ENCODE assay signal across 19 cellular contexts in genomic region chr6:160445130-160445529, GRCh38.
"Had no signal": no experiment of that assay in that cellular context is flagged by ENCODE, and none has a peak within 500 bp of the region (broad histone marks: within the 10 kb centered on the region; RNA-seq: fewer than 3 reads in every experiment).

No MANE protein-coding gene starts in this region.

- H3K9me3 ChIP-seq: MG63, SJSA1 had no signal

- H3K27me3 ChIP-seq: MG63, SJSA1 had no signal

- H3K4me3 ChIP-seq: MG63, SJSA1, SK-N-MC had no signal

- DNase-seq: KBM-7, MG63, NCI-H1092, NCI-H1436, NCI-H187, NCI-H2029, NCI-H2081 treated with DMSO at 0.1 percent for 48 hours, NCI-H2171, NCI-H226, NCI-H446, NCI-H510A, NCI-H524 treated with DMSO at 0.1 percent for 48 hours, NCI-H69, NCI-H774, Right ventricle myocardium superior, RPMI8226, SIG-M5 had no signal

- H3K36me3 ChIP-seq: MG63, SJSA1 had no signal

- H3K27ac ChIP-seq: SJSA1, SK-N-MC had no signal

- H3K4me1 ChIP-seq: SJSA1 had no signal
